Comparison of ENCODE assay signal across 8 cellular contexts in the genomic region with DNA sequence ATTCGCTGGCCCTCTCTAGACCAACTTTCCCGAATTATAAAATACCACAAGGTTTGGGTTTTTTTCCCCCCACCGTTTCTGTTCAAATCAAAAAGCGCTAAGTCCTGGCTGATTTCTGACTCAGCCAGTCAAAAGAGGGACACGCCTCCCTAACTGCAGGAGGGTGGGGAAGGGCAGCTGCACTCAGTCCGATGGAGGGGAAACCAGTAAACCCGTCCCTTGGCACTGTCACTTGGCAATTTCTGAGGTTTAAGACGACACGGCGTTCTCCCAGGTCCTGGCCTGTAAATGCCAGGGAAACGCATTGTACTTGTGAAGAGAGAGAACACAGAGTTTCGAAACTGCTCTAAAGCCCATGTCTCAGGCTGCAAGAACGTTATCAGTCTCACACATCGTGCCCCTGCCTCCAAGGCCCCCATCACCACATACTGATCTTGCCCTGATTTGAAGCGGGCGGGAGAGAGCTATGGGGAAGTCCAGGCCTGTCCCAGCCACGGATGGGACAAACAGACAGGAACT. TPM values are rescaled to one million over a fixed set of nuclear protein-coding genes. Genes with fewer than 3 reads are reported as not detected.
DNase-seq lines count a peak whose midpoint lies in the region; ATAC-seq and TF ChIP-seq lines count a peak whose summit lies in the region.

No MANE protein-coding gene starts in this region.

- ATAC-seq in GM21526 (IDR thresholded peaks at IDR 0.05; ENCODE audit: low FRiP score, unreplicated experiment): no peak

- peak overlapping the region; percentile 66 for H3K4me2 ChIP-seq in smooth muscle cell

- peak overlapping the region; percentile 23 for H3K9ac ChIP-seq in smooth muscle cell (ENCODE audit: low read depth)

- WGBS in smooth muscle cell (ENCODE audit: low lambda C conversion rate): 16% methylated on average over 17 of the region's 17 CpGs

- H3F3A ChIP-seq in smooth muscle cell (ENCODE audit: low read depth): peaks cover 6% of the 10 kb centered on the region

- no peaks in the 10 kb centered on the region for H3K9me3 ChIP-seq in right atrium auricular region
- no peaks in the 10 kb centered on the region for H3K9me3 ChIP-seq in smooth muscle cell (replicated peaks; ENCODE audit: low read depth)

- no peak overlapping the region for H3K4me3 ChIP-seq in right atrium auricular region
- peak overlapping the region; percentile 8 for H3K4me3 ChIP-seq in smooth muscle cell

- H4K20me1 ChIP-seq in smooth muscle cell (ENCODE audit: low read depth): peaks cover 53% of the 10 kb centered on the region

- no peak for TF ChIP-seq CTCF in right atrium auricular region (IDR thresholded peaks at IDR 0.05)
- TF ChIP-seq CTCF in smooth muscle cell (IDR thresholded peaks at IDR 0.05; ENCODE audit: borderline replicate concordance, insufficient read depth, poor library complexity, severe bottlenecking): no peak

- H3K27ac ChIP-seq in right atrium auricular region (peak overlapping the region; percentile 71 to 83), smooth muscle cell (ENCODE audit: low read depth) (peak overlapping the region; percentile 79)

- no peaks in the 10 kb centered on the region for H3K36me3 ChIP-seq in right atrium auricular region
- no peaks in the 10 kb centered on the region for H3K36me3 ChIP-seq in smooth muscle cell (ENCODE audit: low read depth)

- H3K27me3 ChIP-seq in right atrium auricular region (no peaks in the 10 kb centered on the region), smooth muscle cell (ENCODE audit: low read depth) (no peaks in the 10 kb centered on the region)

- peaks cover 78% of the 10 kb centered on the region for H3K79me2 ChIP-seq in smooth muscle cell (ENCODE audit: low read depth)

- peak; percentile 22 for DNase-seq in GM19240 (ENCODE audit: insufficient read length, low spot score)
- peak; percentile 38 to 69 for DNase-seq in SW 1271 (lab: John Stamatoyannopoulos, UW)
- DNase-seq in right atrium auricular region (ENCODE audit: low spot score): peak; percentile 93
- DNase-seq in smooth muscle cell (lab: John Stamatoyannopoulos, UW; ENCODE audit: unreplicated experiment): no peak
- DNase-seq in germinal center (ENCODE audit: low spot score): no peak
- no peak for DNase-seq in SIG-M5 treated with dmso at 0.1 percent for 504 hours (lab: John Stamatoyannopoulos, UW; ENCODE audit: unreplicated experiment)
- no peak for DNase-seq in NCI-H1930 (lab: John Stamatoyannopoulos, UW)

- H2AFZ ChIP-seq in smooth muscle cell (ENCODE audit: low read depth): peak overlapping the region; percentile 16

- H3K4me1 ChIP-seq in right atrium auricular region: peaks cover 0 to 74% of the 10 kb centered on the region in 2 donors
- peaks cover 46% of the 10 kb centered on the region for H3K4me1 ChIP-seq in smooth muscle cell (ENCODE audit: low read depth)

RNA-seq across cellular contexts. Expression of a gene that starts 57.9 kb away (rescaled TPM):
- total RNA-seq in right atrium auricular region: 10 to 100 TPM in 1 of 2 donors, 1 to 10 TPM in 1; 9.2 to 18.9 TPM
- 6.5 and 9.8 TPM in 2 replicates for total RNA-seq in smooth muscle cell
- 3.1 and 5.0 TPM in 2 replicates for polyA plus RNA-seq in smooth muscle cell

Comparison
In these comparisons a context has a peak if more than half of its experiments do, and no peak if none do; other contexts are left out.
1. DNase-seq: peak in GM19240 (single experiment), SW 1271 (2 of 2) and right atrium auricular region (single experiment); none in smooth muscle cell (single experiment), germinal center (single experiment), SIG-M5 treated with dmso at 0.1 percent for 504 hours (single experiment) and NCI-H1930 (0 of 2).